In the genomic region with DNA sequence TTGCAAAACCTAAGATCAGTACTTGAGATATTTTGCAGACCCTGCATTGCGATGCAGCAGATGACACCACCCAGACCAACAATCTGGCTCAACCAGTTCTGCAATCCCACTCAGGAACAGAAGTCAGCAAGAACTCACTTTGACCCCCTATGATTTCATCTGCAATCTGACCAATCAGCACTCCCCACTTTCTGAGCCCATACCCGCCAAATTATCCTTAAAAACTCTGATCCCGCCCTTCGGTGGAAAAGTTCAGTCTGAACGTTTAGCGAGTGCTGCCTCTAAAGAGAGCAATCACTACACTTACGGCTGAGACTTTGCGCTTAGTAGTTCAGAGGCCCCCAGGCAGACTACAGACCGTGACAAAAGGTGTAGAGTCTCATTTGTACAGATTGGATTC, we compare ENCODE assay signal across 19 cellular contexts. TPM values are rescaled to one million over a fixed set of nuclear protein-coding genes. Genes with fewer than 3 reads are reported as not detected.
DNase-seq lines count a peak whose midpoint lies in the region; ATAC-seq, FAIRE-seq and TF ChIP-seq lines count a peak whose summit lies in the region.
"Had no signal": no experiment of that assay in that cellular context is flagged by ENCODE, and none has a peak within 500 bp of the region (broad histone marks: within the 10 kb centered on the region; RNA-seq: fewer than 3 reads in every experiment).

No MANE protein-coding gene starts in this region.

- no peak overlapping the region for H3K4ac ChIP-seq in H1 (replicated peaks; ENCODE audit: insufficient read length, low read depth, low read length)
- no peak overlapping the region for H3K4ac ChIP-seq in mesendoderm (ENCODE audit: low read depth, low read length)

- CTCF ChIA-PET in HepG2 (lab: Yijun Ruan, JAX; ENCODE audit: low intra/inter-chr PET ratio, low total read pairs), result no interaction called here
- CTCF ChIA-PET in H1 (lab: Charles Lee; ENCODE audit: partially characterized antibody), result interaction anchor here (2.9 kb wide), 1 partner anchor 9 kb away, joined by 16 read pairs; no protein-coding TSS in a partner anchor
- CTCF ChIA-PET in A673 (lab: Charles Lee), result no interaction called here

- TF ChIP-seq EP300 in HepG2 (IDR thresholded peaks at IDR 0.05; ENCODE audit: low read depth in 2 of 2, low read length in 2 of 2), result no peak
- no peak for TF ChIP-seq EP300 in HepG2 (CRISPR knock-in tag; IDR thresholded peaks at IDR 0.05; ENCODE audit: borderline replicate concordance)
- no peak for TF ChIP-seq EP300 in H1 (IDR thresholded peaks at IDR 0.05; ENCODE audit: borderline replicate concordance in 1 of 2, low read depth in 2 of 2, low read length in 2 of 2)

- H4K8ac ChIP-seq in H1 (ENCODE audit: extremely low read depth, insufficient read depth, low read length) (no peak overlapping the region), mesendoderm (ENCODE audit: low read depth, low read length) (no peak overlapping the region)

- H4K20me1 ChIP-seq in HepG2 (ENCODE audit: insufficient read depth, low read length) (no peaks in the 10 kb centered on the region), H1 (replicated peaks in 1 of 2; ENCODE audit: control insufficient read depth in 1 of 2, insufficient read depth in 2 of 2, low read length in 2 of 2) (no peaks in the 10 kb centered on the region)

- peak; percentile 80 for ATAC-seq in HepG2
- no peak for ATAC-seq in right lobe of liver
- ATAC-seq in GM18867 (IDR thresholded peaks at IDR 0.05; ENCODE audit: unreplicated experiment), result no peak
- ATAC-seq: GM12878, Right ventricle myocardium inferior had no signal

- H3K27me3 ChIP-seq in HepG2 (ENCODE audit: control insufficient read depth in 1 of 2, insufficient read depth in 2 of 2, low read length in 2 of 2) (peaks cover 0 to 5% of the 10 kb centered on the region in 2 experiments; a peak in 1 of 5 replicates), right lobe of liver (no peaks in the 10 kb centered on the region), H1 (replicated peaks in 1 of 4; ENCODE audit: control insufficient read depth in 3 of 4, extremely low read depth in 1 of 4, insufficient read depth in 3 of 4, low read length in 3 of 4) (no peaks in the 10 kb centered on the region; a peak in 1 of 7 replicates), mesendoderm (ENCODE audit: insufficient read depth, low read length, poor library complexity) (no peaks in the 10 kb centered on the region), A673 (replicated peaks; ENCODE audit: insufficient read depth, low read depth, low read length, poor library complexity) (no peaks in the 10 kb centered on the region)

- H3K4me3 ChIP-seq in HepG2 (replicated peaks in 1 of 3; ENCODE audit: insufficient read depth in 1 of 3, low read depth in 2 of 3, low read length in 3 of 3) (no peak overlapping the region), right lobe of liver (no peak overlapping the region), H1 (ENCODE audit: extremely low read depth in 1 of 4, insufficient read depth in 2 of 4, low read depth in 3 of 4, low read length in 4 of 4) (no peak overlapping the region), mesendoderm (ENCODE audit: low read length) (no peak overlapping the region), A673 (ENCODE audit: low read depth, low read length, poor library complexity, severe bottlenecking) (no peak overlapping the region)
- H3K4me3 ChIP-seq: GM12878, SK-N-MC had no signal

- H3K4me2 ChIP-seq in HepG2 (ENCODE audit: low read depth, low read length) (peak overlapping the region; percentile 16; the same call in 1 of the 2 replicates), H1 (ENCODE audit: insufficient read depth in 1 of 2, low read depth in 2 of 2, low read length in 2 of 2) (no peak overlapping the region; a peak in 1 of 4 replicates), mesendoderm (ENCODE audit: low read length) (no peak overlapping the region)

- DNase-seq in HepG2 (ENCODE audit: low spot score) (no peak), right lobe of liver (no peak), H1 (ENCODE audit: low read depth in 1 of 2, low spot score in 2 of 2) (no peak), mesendoderm (peak; percentile 61), ureter (ENCODE audit: low spot score) (peak; percentile 60), midbrain (lab: John Stamatoyannopoulos, UW) (no peak), A673 (ENCODE audit: low spot score) (no peak)
- DNase-seq: 8988T, DMS153, NCI-H1105 treated with DMSO at 0.1 percent for 48 hours, NCI-H1694, NCI-H2081 treated with DMSO at 0.1 percent for 48 hours had no signal

- H3K18ac ChIP-seq in H1 (ENCODE audit: extremely low read depth, low read length) (0 out of 2 replicates have a peak overlapping the region, but pooled peaks have one; percentile 15), mesendoderm (ENCODE audit: low read length) (no peak overlapping the region)

- POLR2A ChIA-PET in HepG2 (lab: Yijun Ruan, JAX) (no interaction called here), H1 (lab: Charles Lee; ENCODE audit: partially characterized antibody) (no interaction called here), A673 (lab: Charles Lee; ENCODE audit: low non-redundant PET) (no interaction called here)

- H3K56ac ChIP-seq in H1 (replicated peaks; ENCODE audit: insufficient read length, low read depth, low read length) (no peak overlapping the region), mesendoderm (ENCODE audit: low read length) (no peak overlapping the region)

- in situ Hi-C loops in HepG2 (cut with HindIII; ENCODE audit: extremely low pct_ligation_motif_present, low pct_unique_long_range_greater_than_20kb), result loop anchor here (25.0 kb wide), 1 partner anchor 283 kb away; a partner anchor contains a TSS

- no peak overlapping the region for H3K23ac ChIP-seq in H1 (ENCODE audit: insufficient read length)
- H3K23ac ChIP-seq in mesendoderm (ENCODE audit: low read length), result no peak overlapping the region

- H2BK120ac ChIP-seq in H1 (replicated peaks; ENCODE audit: low read depth, low read length) (no peak overlapping the region), mesendoderm (ENCODE audit: low read depth, low read length) (no peak overlapping the region)

- intact Hi-C loops in HepG2 (cut with micrococcal nuclease; ENCODE audit: unreplicated experiment), result loop anchor here (10.0 kb wide), 1 partner anchor 286 kb away; a partner anchor contains a TSS
- intact Hi-C loops in right lobe of liver (cut with DNase I), result no loop called here
- intact Hi-C loops in A673 (cut with micrococcal nuclease; ENCODE audit: unreplicated experiment), result loop anchor here (10.0 kb wide), 1 partner anchor 314 kb away; no protein-coding TSS in a partner anchor

- H3K27ac ChIP-seq in HepG2 (ENCODE audit: extremely low read length, insufficient read depth, low read length) (no peak overlapping the region), right lobe of liver (no peak overlapping the region), H1 (ENCODE audit: low read depth, low read length) (no peak overlapping the region), mesendoderm (ENCODE audit: low read depth, low read length) (no peak overlapping the region), A673 (ENCODE audit: low read depth, low read length, poor library complexity, severe bottlenecking) (no peak overlapping the region)
- H3K27ac ChIP-seq: HL-60, SK-N-MC had no signal

- H2AFZ ChIP-seq in HepG2 (ENCODE audit: low read length), result no peak overlapping the region
- H2AFZ ChIP-seq in H1 (ENCODE audit: low read length), result no peak overlapping the region

- peaks cover 5% of the 10 kb centered on the region for H3K9me3 ChIP-seq in HepG2 (ENCODE audit: low read length)
- peaks cover 0 to 4% (median 0%) of the 10 kb centered on the region in 4 donors for H3K9me3 ChIP-seq in right lobe of liver
- no peaks in the 10 kb centered on the region for H3K9me3 ChIP-seq in H1 (ENCODE audit: insufficient read depth in 2 of 2, low read depth in 1 of 2, low read length in 1 of 2)
- peaks cover 6% of the 10 kb centered on the region for H3K9me3 ChIP-seq in A673 (ENCODE audit: low read depth, low read length, poor library complexity, severe bottlenecking)

- H3K36me3 ChIP-seq in HepG2 (replicated peaks in 1 of 2; ENCODE audit: control insufficient read depth in 1 of 2, insufficient read depth in 2 of 2, low read length in 2 of 2) (no peaks in the 10 kb centered on the region), right lobe of liver (no peaks in the 10 kb centered on the region), H1 (ENCODE audit: control insufficient read depth in 2 of 4, insufficient read depth in 4 of 4, low read length in 3 of 4) (no peaks in the 10 kb centered on the region), mesendoderm (ENCODE audit: control insufficient read depth, insufficient read depth, low read length) (no peaks in the 10 kb centered on the region), A673 (ENCODE audit: insufficient read depth, low read length, poor library complexity, severe bottlenecking) (no peaks in the 10 kb centered on the region)

- BruUV-seq in HepG2 (replicated peaks; lab: Mats Ljungman, UMichigan), result no TSS peak
- BruUV-seq in A673 (replicated peaks; lab: Mats Ljungman, UMichigan), result no TSS peak

- no peak overlapping the region for H2BK5ac ChIP-seq in H1 (ENCODE audit: low read depth, low read length)
- no peak overlapping the region for H2BK5ac ChIP-seq in mesendoderm (ENCODE audit: low read length)

- H3K14ac ChIP-seq in H1 (ENCODE audit: insufficient read length), result no peak overlapping the region

- H3K9ac ChIP-seq in HepG2 (ENCODE audit: insufficient read depth, low read depth, low read length), result no peak overlapping the region
- H3K9ac ChIP-seq in H1 (replicated peaks in 1 of 4; ENCODE audit: extremely low read depth in 1 of 4, low read depth in 3 of 4, low read length in 3 of 4), result no peak overlapping the region
- no peak overlapping the region for H3K9ac ChIP-seq in mesendoderm (ENCODE audit: low read length)

- H3K79me2 ChIP-seq in HepG2 (ENCODE audit: insufficient read depth, low read length) (no peaks in the 10 kb centered on the region), H1 (ENCODE audit: control insufficient read depth in 1 of 2, insufficient read depth in 2 of 2, low read length in 2 of 2) (no peaks in the 10 kb centered on the region), mesendoderm (ENCODE audit: control insufficient read depth, insufficient read depth, low read length) (no peaks in the 10 kb centered on the region)

- TF ChIP-seq CTCF in HepG2 (CRISPR knock-in tag; IDR thresholded peaks at IDR 0.05), result no peak
- TF ChIP-seq CTCF in right lobe of liver (IDR thresholded peaks at IDR 0.05), result no peak
- TF ChIP-seq CTCF in H1 (IDR thresholded peaks at IDR 0.05; ENCODE audit: control extremely low read depth in 1 of 3, insufficient read depth in 1 of 3, low read depth in 1 of 3, low read length in 3 of 3), result no peak
- TF ChIP-seq CTCF in A673 (conservative IDR thresholded peaks at IDR 0.05; ENCODE audit: low read depth, low read length), result no peak

- H3K4me1 ChIP-seq in HepG2 (ENCODE audit: insufficient read depth, low read length) (0 out of 2 replicates have a peak, but pooled peaks cover 5% of the 10 kb centered on the region), right lobe of liver (no peaks in the 10 kb centered on the region), H1 (replicated peaks in 1 of 4; ENCODE audit: control insufficient read depth in 3 of 4, insufficient read depth in 4 of 4, low read length in 3 of 4) (peaks cover 4 to 14% (median 7%) of the 10 kb centered on the region in 4 experiments; a peak in 6 of 7 replicates), mesendoderm (ENCODE audit: control insufficient read depth, low read depth, low read length) (no peaks in the 10 kb centered on the region), A673 (ENCODE audit: insufficient read depth, low read length, poor library complexity, severe bottlenecking) (peaks cover 5% of the 10 kb centered on the region)

- no peak overlapping the region for H4K91ac ChIP-seq in H1 (replicated peaks; ENCODE audit: insufficient read length, low read length)

- no peak for TF ChIP-seq POLR2A in HepG2 (IDR thresholded peaks at IDR 0.05; ENCODE audit: insufficient read depth in 1 of 2, low read depth in 2 of 2, low read length in 2 of 2)
- TF ChIP-seq POLR2A in right lobe of liver (IDR thresholded peaks at IDR 0.05), result no peak
- TF ChIP-seq POLR2A in H1 (IDR thresholded peaks at IDR 0.05; ENCODE audit: control extremely low read depth in 1 of 2, low read depth in 2 of 2, low read length in 2 of 2), result no peak

- TF ChIP-seq RAD21 in HepG2 (CRISPR knock-in tag; IDR thresholded peaks at IDR 0.05) (no peak), H1 (IDR thresholded peaks at IDR 0.05 in 1 of 2, conservative IDR thresholded peaks at IDR 0.05 in 1 of 2; ENCODE audit: low read depth in 2 of 2, low read length in 2 of 2) (no peak)

- H3K23me2 ChIP-seq in H1 (ENCODE audit: low read depth, low read length), result no peaks in the 10 kb centered on the region

- H2AK5ac ChIP-seq in H1 (ENCODE audit: low read depth, low read length) (no peak overlapping the region), mesendoderm (ENCODE audit: low read length) (no peak overlapping the region)

- H2BK15ac ChIP-seq in H1 (ENCODE audit: low read length) (no peak overlapping the region), mesendoderm (replicated peaks; ENCODE audit: low read depth) (no peak overlapping the region)

- no peaks in the 10 kb centered on the region for H3K79me1 ChIP-seq in H1 (ENCODE audit: low read depth, low read length)
- no peaks in the 10 kb centered on the region for H3K79me1 ChIP-seq in mesendoderm (ENCODE audit: low read length)

- WGBS in HepG2 (ENCODE audit: low lambda C conversion rate), result 42% methylated on average over 9 of the region's 9 CpGs
- WGBS in right lobe of liver (ENCODE audit: insufficient coverage, low coverage, low lambda C conversion rate, missing lambda C conversion rate), result 78% methylated on average over 9 of the region's 9 CpGs
- WGBS in H1 (ENCODE audit: extremely low coverage in 1 of 2, insufficient coverage in 1 of 2, insufficient read length in 1 of 2, insufficient replicate concordance in 2 of 2, low coverage in 1 of 2, low lambda C conversion rate in 2 of 2, missing lambda C conversion rate in 1 of 2), 2 experiments, result 86% methylated on average over 9 of the region's 9 CpGs; no CpG with 5 or more reads in 1 of the 2 experiments
- WGBS in mesendoderm (ENCODE audit: extremely low coverage, insufficient coverage, low lambda C conversion rate), result no CpG with 5 or more reads among the region's 9 CpGs

- H4K5ac ChIP-seq in H1 (ENCODE audit: insufficient read length, low read depth, low read length), result no peak overlapping the region
- no peak overlapping the region for H4K5ac ChIP-seq in mesendoderm (ENCODE audit: low read length)

- FAIRE-seq in HepG2 (lab: Jason Lieb, UNC) (no peak), H1 (lab: Jason Lieb, UNC) (no peak)
- FAIRE-seq: GM12878, HTR-8/SVneo, RCC 7860 had no signal

- no peak overlapping the region for H2BK20ac ChIP-seq in H1 (ENCODE audit: low read length)

- no peak overlapping the region for H2BK12ac ChIP-seq in H1 (ENCODE audit: low read depth, low read length)

RNA-seq across cellular contexts. Expression of a gene that starts 17.3 kb away (rescaled TPM):
- total RNA-seq in HepG2 (2016; rRNA removed; fragmentation: Illumina TruSeq; extraction: Trizol) (16.9 and 24.7 TPM in 2 replicates), right lobe of liver (1 to 10 TPM; 3.2 to 6.5 (median 4.5) TPM), ureter (19.8 TPM), A673 (2021) (30.2 and 31.4 TPM in 2 replicates)
- total RNA-seq in HepG2 (2016; cell fraction: cytosol; rRNA removed; fragmentation: Illumina TruSeq; extraction: Trizol; ENCODE audit: low read depth), result 7.8 and 11.1 TPM in 2 replicates
- 17.9 and 29.0 TPM in 2 replicates for total RNA-seq in HepG2 (2016; cell fraction: insoluble cytoplasmic fraction; rRNA removed; fragmentation: Illumina TruSeq; extraction: Trizol)
- total RNA-seq in HepG2 (2016; cell fraction: membrane; rRNA removed; fragmentation: Illumina TruSeq; extraction: Trizol), result 6.8 and 11.8 TPM in 2 replicates
- 23.4 and 25.1 TPM in 2 replicates for total RNA-seq in HepG2 (2016; cell fraction: nucleus; rRNA removed; fragmentation: Illumina TruSeq; extraction: Trizol)
- polyA plus RNA-seq in HepG2 (2011; rRNA removed) (4.2 and 5.5 TPM in 2 replicates), H1 (2011; rRNA removed) (1.5 and 2.1 TPM in 2 replicates)
- polyA plus RNA-seq in HepG2 (2011; cell fraction: cytosol; rRNA removed), result 1.4 and 2.3 TPM in 2 replicates
- polyA plus RNA-seq in HepG2 (2011; cell fraction: nucleus; rRNA removed), result 2.3 and 3.1 TPM in 2 replicates
- polyA plus RNA-seq in HepG2 (2012), result 6.5 and 13.4 TPM in 2 replicates
- 5.2 and 5.6 TPM in 2 replicates for polyA plus RNA-seq in HepG2 (2016; cell fraction: cytosol; fragmentation: Illumina TruSeq; extraction: Trizol; ENCODE audit: low read depth)
- 25.7 and 32.0 TPM in 2 replicates for polyA plus RNA-seq in HepG2 (2016; cell fraction: insoluble cytoplasmic fraction; fragmentation: Illumina TruSeq; extraction: Trizol; ENCODE audit: low read depth)
- polyA plus RNA-seq in HepG2 (2016; cell fraction: membrane; fragmentation: Illumina TruSeq; extraction: Trizol; ENCODE audit: low read depth), result 6.6 and 8.4 TPM in 2 replicates
- polyA plus RNA-seq in HepG2 (2016; cell fraction: nucleus; fragmentation: Illumina TruSeq; extraction: Trizol; ENCODE audit: insufficient read depth, low read depth), result 20.4 and 25.6 TPM in 2 replicates
- polyA minus RNA-seq in HepG2 (2011; rRNA and poly(A)+ RNA removed; ENCODE audit: low replicate concordance), result 0.91 and 0.94 TPM in 2 replicates
- 5.5 and 6.0 TPM in 2 replicates for polyA minus RNA-seq in HepG2 (2011; cell fraction: cytosol; rRNA and poly(A)+ RNA removed)
- polyA minus RNA-seq in HepG2 (2011; cell fraction: nucleus; rRNA and poly(A)+ RNA removed), result 24.6 and 25.6 TPM in 2 replicates
- 22.8 and 24.4 TPM in 2 replicates for total RNA-seq in H1 (2021; fragmentation: NEBNext Ultra II Directional; extraction: Animal tissue kit (Norgen Biotek cat#: 25700))
- polyA plus RNA-seq in H1 (2011; cell fraction: cytosol; rRNA removed), result 3.7 TPM
- polyA plus RNA-seq in H1 (2011; cell fraction: nucleus; rRNA removed), result 0.93 TPM
- polyA plus RNA-seq in H1 (2012, experiment 1 of 2), result 4.6 to 13.6 TPM (median 6.0 TPM) in 4 replicates
- polyA plus RNA-seq in H1 (2012, experiment 2 of 2), result 1.1 TPM
- polyA plus RNA-seq in H1 (2013, experiment 1 of 2), result 11.6 TPM
- polyA plus RNA-seq in H1 (2013, experiment 2 of 2), result 10.4 TPM
- 3.1 and 4.9 TPM in 2 replicates for polyA minus RNA-seq in H1 (2011; rRNA and poly(A)+ RNA removed)
- 8.6 TPM for polyA minus RNA-seq in H1 (2011; cell fraction: cytosol; rRNA and poly(A)+ RNA removed)
- polyA minus RNA-seq in H1 (2011; cell fraction: nucleus; rRNA and poly(A)+ RNA removed), result 9.0 TPM
- 12.4 TPM for polyA plus RNA-seq in mesendoderm (2013, experiment 1 of 2)
- polyA plus RNA-seq in mesendoderm (2013, experiment 2 of 2), result 12.6 TPM

Comparison
In these comparisons a context has a peak if more than half of its experiments do, and no peak if none do; other contexts are left out.
1. intact Hi-C loops: an anchor here in HepG2 (10.0 kb wide) and A673 (10.0 kb wide); none called in right lobe of liver.
2. DNase-seq: peak in mesendoderm (single experiment) and ureter (single experiment); none in HepG2 (single experiment), right lobe of liver (0 of 3), H1 (0 of 2), midbrain (single experiment) and A673 (single experiment).